14 cellular contexts compared by ENCODE assay signal in genomic region chr1:21295545-21295944, GRCh38. TPM values are rescaled to one million over a fixed set of nuclear protein-coding genes. Genes with fewer than 3 reads are reported as not detected.
DNase-seq lines count a peak whose midpoint lies in the region; ATAC-seq and TF ChIP-seq lines count a peak whose summit lies in the region.
"Had no signal": no experiment of that assay in that cellular context is flagged by ENCODE, and none has a peak within 500 bp of the region (broad histone marks: within the 10 kb centered on the region; RNA-seq: fewer than 3 reads in every experiment).

No MANE protein-coding gene starts in this region.

- peak overlapping the region; percentile 57; the same call in 1 of the 2 replicates for H2AK5ac ChIP-seq in IMR-90 (ENCODE audit: low read depth, low read length)

- ATAC-seq in IMR-90 (ENCODE audit: low read depth) = no peak
- no peak for ATAC-seq in natural killer cell
- no peak for ATAC-seq in GM18907 (IDR thresholded peaks at IDR 0.05; ENCODE audit: unreplicated experiment)
- no peak for ATAC-seq in GM18502 (IDR thresholded peaks at IDR 0.05; ENCODE audit: poor library complexity, unreplicated experiment)
- ATAC-seq: SK-N-SH treated with all-trans-retinoic acid at 6 μM for 48 hours had no signal

- no peak for TF ChIP-seq RAD21 in IMR-90 (IDR thresholded peaks at IDR 0.05; ENCODE audit: low read length)

- peaks cover 25% of the 10 kb centered on the region for H3K79me2 ChIP-seq in ACC112 (ENCODE audit: control insufficient read depth, insufficient read depth, low read length, unreplicated experiment)

- peak overlapping the region; percentile 97 for H3K27ac Mint-ChIP-seq in activated naive CD8-positive, alpha-beta T cell treated with anti-CD3 and anti-CD28 coated beads for 36 hours
- H3K27ac Mint-ChIP-seq in natural killer cell = peak overlapping the region; percentile 94 to 97

- 95% methylated on average over 3 of the region's 6 CpGs; no CpG with 5 or more reads in 1 of the 2 experiments for WGBS in IMR-90 (ENCODE audit: extremely low coverage in 2 of 2, insufficient read length in 1 of 2), 2 experiments

- peak overlapping the region; percentile 40 for H3K4me3 Mint-ChIP-seq in activated naive CD8-positive, alpha-beta T cell treated with anti-CD3 and anti-CD28 coated beads for 36 hours
- no peak overlapping the region for H3K4me3 Mint-ChIP-seq in natural killer cell
- H3K4me3 Mint-ChIP-seq: nephron had no signal

- no peak overlapping the region for H3K18ac ChIP-seq in IMR-90 (ENCODE audit: low read depth, low read length)

- H3K27me3 ChIP-seq in ACC112 (ENCODE audit: insufficient read depth, low read length) (no peaks in the 10 kb centered on the region), IMR-90 (ENCODE audit: control insufficient read depth, insufficient read depth, low read length) (no peaks in the 10 kb centered on the region)

- no peak overlapping the region; the same call in 1 of the 2 replicates for H3K4ac ChIP-seq in IMR-90 (ENCODE audit: low read depth, low read length)

- 0 out of 2 replicates have a peak overlapping the region, but pooled peaks have one; percentile 3 for H3K14ac ChIP-seq in IMR-90 (replicated peaks; ENCODE audit: low read depth, low read length)

- H2AK9ac ChIP-seq in IMR-90 (replicated peaks; ENCODE audit: low read depth, low read length, poor library complexity) = no peak overlapping the region

- no peak for DNase-seq in IMR-90
- no peak for DNase-seq in activated naive CD8-positive, alpha-beta T cell treated with anti-CD3 and anti-CD28 coated beads for 36 hours
- DNase-seq in natural killer cell = no peak
- DNase-seq in NCI-H146 (lab: John Stamatoyannopoulos, UW) = no peak
- no peak for DNase-seq in middle frontal gyrus (ENCODE audit: extremely low spot score, low spot score)
- DNase-seq: aorta, foreskin melanocyte, kidney, NCI-H1436 treated with DMSO at 0.1 percent for 48 hours had no signal

- H3K9me3 Mint-ChIP-seq in activated naive CD8-positive, alpha-beta T cell treated with anti-CD3 and anti-CD28 coated beads for 36 hours = no peaks in the 10 kb centered on the region
- no peaks in the 10 kb centered on the region for H3K9me3 Mint-ChIP-seq in natural killer cell
- H3K9me3 Mint-ChIP-seq: nephron had no signal

- no TSS peak for BruUV-seq in IMR-90 (replicated peaks; lab: Mats Ljungman, UMichigan)

- H2BK120ac ChIP-seq in IMR-90 (ENCODE audit: low read depth, low read length) = no peak overlapping the region

- no peaks in the 10 kb centered on the region for H3K27me3 Mint-ChIP-seq in activated naive CD8-positive, alpha-beta T cell treated with anti-CD3 and anti-CD28 coated beads for 36 hours
- H3K27me3 Mint-ChIP-seq in natural killer cell (ENCODE audit: low read depth in 2 of 2) = peaks cover 0 to 5% of the 10 kb centered on the region in 2 donors

- H3K9me1 ChIP-seq in IMR-90 (ENCODE audit: insufficient read depth, low read length) = peaks cover 23% of the 10 kb centered on the region

- in situ Hi-C loops in IMR-90 (cut with MboI; ENCODE audit: low sequenced_read_pairs) = no loop called here

- H3K9me3 ChIP-seq in IMR-90 (ENCODE audit: control insufficient read depth, insufficient read depth, low read length) = no peaks in the 10 kb centered on the region

- H4K91ac ChIP-seq in IMR-90 (ENCODE audit: insufficient read depth, low read depth, low read length) = peak overlapping the region; percentile 12; the same call in 1 of the 2 replicates

- no peak overlapping the region for H3K56ac ChIP-seq in IMR-90 (ENCODE audit: extremely low read depth, insufficient read depth, low read length)

- no peak for TF ChIP-seq POLR2A in IMR-90 (IDR thresholded peaks at IDR 0.05; ENCODE audit: low read depth, low read length)

- H3K4me2 ChIP-seq in IMR-90 (ENCODE audit: low read depth, low read length) = no peak overlapping the region

- H3K4me1 ChIP-seq in ACC112 (ENCODE audit: control insufficient read depth, insufficient read depth, low read length, unreplicated experiment) (peaks cover 48% of the 10 kb centered on the region), IMR-90 (ENCODE audit: control insufficient read depth, insufficient read depth, low read length) (peaks cover 24% of the 10 kb centered on the region)

- intact Hi-C loops in IMR-90 (cut with micrococcal nuclease) (no loop called here), natural killer cell (cut with micrococcal nuclease) (loop anchor here (2.0 kb wide), 1 partner anchor 49 kb away; no protein-coding TSS in a partner anchor)

- H2BK15ac ChIP-seq in IMR-90 (ENCODE audit: low read depth, low read length) = 0 out of 3 replicates have a peak overlapping the region, but pooled peaks have one; percentile 20

- H3K79me1 ChIP-seq in IMR-90 (ENCODE audit: low read depth in 1 of 2, low read length in 2 of 2) = peaks cover 41 to 89% of the 10 kb centered on the region in 2 experiments

- peak overlapping the region; percentile 61; the same call in 1 of the 2 replicates for H3K27ac ChIP-seq in ACC112 (ENCODE audit: low read depth, low read length)
- no peak overlapping the region for H3K27ac ChIP-seq in IMR-90 (ENCODE audit: insufficient read depth, low read length)

- peaks cover 93% of the 10 kb centered on the region for H3K4me1 Mint-ChIP-seq in activated naive CD8-positive, alpha-beta T cell treated with anti-CD3 and anti-CD28 coated beads for 36 hours
- H3K4me1 Mint-ChIP-seq in natural killer cell = peaks cover 40 to 53% of the 10 kb centered on the region in 2 donors

- H3K9ac ChIP-seq in IMR-90 (ENCODE audit: low read depth, low read length) = no peak overlapping the region

- H3K36me3 Mint-ChIP-seq in activated naive CD8-positive, alpha-beta T cell treated with anti-CD3 and anti-CD28 coated beads for 36 hours = peaks cover 30% of the 10 kb centered on the region
- no peaks in the 10 kb centered on the region for H3K36me3 Mint-ChIP-seq in natural killer cell

- no peak overlapping the region for H3K23ac ChIP-seq in IMR-90 (ENCODE audit: low read depth, low read length)

- dilution Hi-C loops in IMR-90 (cut with HindIII; ENCODE audit: low sequenced_read_pairs, unreplicated experiment) = no loop called here

- no peak overlapping the region for H2AFZ ChIP-seq in ACC112 (ENCODE audit: low read length, unreplicated experiment)
- no peak overlapping the region for H2AFZ ChIP-seq in IMR-90 (replicated peaks; ENCODE audit: low read length, poor library complexity)

- H4K8ac ChIP-seq in IMR-90 (ENCODE audit: low read depth in 2 of 2, low read length in 2 of 2) = peak overlapping the region in 1 of 2 experiments; percentile 19; a peak in 1 of 4 replicates

- CTCF ChIA-PET in IMR-90 (lab: Yijun Ruan, JAX) = interaction anchor here (0.6 to 1.7 kb wide), 2 partner anchors 25 to 29 kb away, joined by 4 read pairs; no protein-coding TSS in a partner anchor

- POLR2A ChIA-PET in IMR-90 (lab: Charles Lee; ENCODE audit: unreplicated experiment) = no interaction called here

- H4K20me1 ChIP-seq in IMR-90 (ENCODE audit: insufficient read depth, low read length) = peaks cover 36% of the 10 kb centered on the region

- no peak overlapping the region for H2BK5ac ChIP-seq in IMR-90 (ENCODE audit: low read depth, low read length, poor library complexity, severe bottlenecking)

- H3K36me3 ChIP-seq in ACC112 (ENCODE audit: insufficient read depth, low read length) (no peaks in the 10 kb centered on the region), IMR-90 (ENCODE audit: control insufficient read depth, insufficient read depth, low read length) (peaks cover 4% of the 10 kb centered on the region; the same call in 1 of the 2 replicates)

- H4K5ac ChIP-seq in IMR-90 (ENCODE audit: low read depth, low read length) = no peak overlapping the region

- H3K4me3 ChIP-seq in ACC112 (ENCODE audit: low read depth, low read length) (no peak overlapping the region), IMR-90 (ENCODE audit: insufficient read depth, low read depth, low read length) (no peak overlapping the region)

- no peak overlapping the region for H2BK20ac ChIP-seq in IMR-90 (ENCODE audit: low read depth, low read length)

- TF ChIP-seq CTCF in IMR-90 (conservative IDR thresholded peaks at IDR 0.05; ENCODE audit: low read depth, low read length) (no peak), natural killer cell (IDR thresholded peaks at IDR 0.05) (no peak)

TF ChIP-seq in IMR-90, 13 proteins besides CTCF, POLR2A, EP300 and RAD21:
- TF ChIP-seq CHD1 (IDR thresholded peaks at IDR 0.05; ENCODE audit: low read depth, low read length) (no peak), CEBPB (IDR thresholded peaks at IDR 0.05; ENCODE audit: low read depth, low read length) (no peak), MAZ (IDR thresholded peaks at IDR 0.05; ENCODE audit: borderline replicate concordance, low read depth, low read length) (no peak), RFX5 (IDR thresholded peaks at IDR 0.05; ENCODE audit: low read depth, low read length) (no peak), SMC3 (IDR thresholded peaks at IDR 0.05; ENCODE audit: low read depth, low read length) (no peak), FOS (IDR thresholded peaks at IDR 0.05; ENCODE audit: low read depth, low read length) (no peak)
TF ChIP-seq in IMR-90: peak in this region for 0.

RNA-seq across cellular contexts. Expression of gene ECE1, which starts 5.3 kb away (rescaled TPM):
- total RNA-seq in IMR-90 (2012; rRNA removed) = 60.0 and 61.8 TPM in 2 replicates
- polyA plus RNA-seq in IMR-90 (2012; rRNA removed) = 124 and 133 TPM in 2 replicates
- 90.4 and 122 TPM in 2 replicates for polyA plus RNA-seq in IMR-90 (2012; cell fraction: cytosol; rRNA removed)
- 71.7 and 82.4 TPM in 2 replicates for polyA plus RNA-seq in IMR-90 (2012; cell fraction: nucleus; rRNA removed; ENCODE audit: low replicate concordance)
- total RNA-seq in activated naive CD8-positive, alpha-beta T cell treated with anti-CD3 and anti-CD28 coated beads for 36 hours = 100 to 1,000 TPM in 1 of 2 experiments, 10 to 100 TPM in 1; 95.6 to 101 TPM
- total RNA-seq in natural killer cell = 10 to 100 TPM; 47.2 to 70.1 (median 50.7) TPM
